Comparison of ENCODE assay signal across 8 cellular contexts in genomic region chr2:127387655-127388422, GRCh38.
DNase-seq lines count a peak whose midpoint lies in the region; ATAC-seq and TF ChIP-seq lines count a peak whose summit lies in the region.

Gene MAP3K2, minus strand, starts transcription at chr2:127387975. Its CDS starts 44,846 bp downstream, at chr2:127343129.

- no peaks in the 10 kb centered on the region for H3K27me3 Mint-ChIP-seq in central memory CD8-positive, alpha-beta T cell

- peak; percentile 74 for ATAC-seq in HG03175 (IDR thresholded peaks at IDR 0.05; ENCODE audit: unreplicated experiment)
- peak; percentile 75 to 83 for ATAC-seq in activated CD4-positive, CD25-positive, alpha-beta regulatory T cell treated with anti-CD3 and anti-CD28 coated beads, Interleukin-2, amount 50 U/mL, for 24 hours
- ATAC-seq in central memory CD8-positive, alpha-beta T cell (replicated peaks; ENCODE audit: extremely low read depth, poor library complexity, severe bottlenecking), result peak; percentile 74

- H3K4me3 Mint-ChIP-seq in central memory CD8-positive, alpha-beta T cell, result peak within 1 kb of the TSS; percentile 86

- H3K9me3 Mint-ChIP-seq in central memory CD8-positive, alpha-beta T cell, result no peaks in the 10 kb centered on the region

- peaks cover 31% of the 10 kb centered on the region for H3K36me3 Mint-ChIP-seq in central memory CD8-positive, alpha-beta T cell (ENCODE audit: insufficient read depth)

- TF ChIP-seq POLR2A in GM18951 (IDR thresholded peaks at IDR 0.05; ENCODE audit: extremely low read depth, insufficient read depth, insufficient read length), result peak; percentile 87

- peak; percentile 100 for DNase-seq in AG08396 (ENCODE audit: low spot score)
- peak; percentile 79 for DNase-seq in NCI-H345 treated with DMSO at 0.1 percent for 48 hours (lab: John Stamatoyannopoulos, UW; ENCODE audit: unreplicated experiment)
- DNase-seq in central memory CD8-positive, alpha-beta T cell (ENCODE audit: low spot score in 2 of 2), result peak; percentile 86 to 91
- peak; percentile 97 for DNase-seq in islet precursor cell
- DNase-seq in stimulated activated CD4-positive, alpha-beta T cell treated with anti-CD3 and anti-CD28 coated beads, Interleukin-12 subunit alpha, Interleukin-12 subunit beta, amount 100 ng/mL, for 4 hours, result peak; percentile 98

- in situ Hi-C loops in GM18951 (cut with MboI; ENCODE audit: low sequenced_read_pairs, unreplicated experiment), result no loop called here

- H3K27ac Mint-ChIP-seq in central memory CD8-positive, alpha-beta T cell (ENCODE audit: low read depth), result peak within 1 kb of the TSS; percentile 99

- peaks cover 60% of the 10 kb centered on the region for H3K4me1 Mint-ChIP-seq in central memory CD8-positive, alpha-beta T cell

Comparison
In these comparisons a context has a peak if more than half of its experiments do, and no peak if none do; other contexts are left out.
1. Peak in every context shown above with its lines: DNase-seq and ATAC-seq.